Comparison of ENCODE assay signal across 8 cellular contexts in genomic region chr17:17723354-17724261, GRCh38. TPM values are rescaled to one million over a fixed set of nuclear protein-coding genes. Genes with fewer than 3 reads are reported as not detected.
DNase-seq lines count a peak whose midpoint lies in the region; ATAC-seq and TF ChIP-seq lines count a peak whose summit lies in the region.

No MANE protein-coding gene starts in this region.

- H3K4me1 ChIP-seq in GM23338 (ENCODE audit: insufficient read depth) (peaks cover 24% of the 10 kb centered on the region), thymus (ENCODE audit: control insufficient read depth, insufficient read depth, low read length) (peaks cover 15% of the 10 kb centered on the region)

- peak overlapping the region; percentile 87 for H2AFZ ChIP-seq in GM23338

- peak; percentile 20 for ATAC-seq in GM23338
- peak; percentile 3; the same call in 1 of the 2 replicates for ATAC-seq in WTC11
- peak; percentile 58 for ATAC-seq in effector memory CD8-positive, alpha-beta T cell (replicated peaks)
- ATAC-seq in HG03025 (IDR thresholded peaks at IDR 0.05; ENCODE audit: low FRiP score, unreplicated experiment): no peak
- ATAC-seq in GM19328 (IDR thresholded peaks at IDR 0.05; ENCODE audit: unreplicated experiment): no peak

- H3K9me3 ChIP-seq in thymus (ENCODE audit: control insufficient read depth): peaks cover 1% of the 10 kb centered on the region

- no peaks in the 10 kb centered on the region; the same call in 2 of the 3 replicates for H3K36me3 Mint-ChIP-seq in GM23338 (ENCODE audit: low read depth)
- no peaks in the 10 kb centered on the region for H3K36me3 Mint-ChIP-seq in WTC11
- H3K36me3 Mint-ChIP-seq in effector memory CD8-positive, alpha-beta T cell (ENCODE audit: insufficient read depth): peaks cover 10% of the 10 kb centered on the region

- no peaks in the 10 kb centered on the region for H3K79me2 ChIP-seq in GM23338 (replicated peaks; ENCODE audit: insufficient read depth)

- H3K9me2 ChIP-seq in GM23338 (ENCODE audit: insufficient read depth): no peaks in the 10 kb centered on the region

- TF ChIP-seq CTCF in GM23338 (conservative IDR thresholded peaks at IDR 0.05; ENCODE audit: low read depth in 2 of 2): no peak
- no peak for TF ChIP-seq CTCF in WTC11 (IDR thresholded peaks at IDR 0.05)

- DNase-seq in AG08396 (ENCODE audit: low spot score) (peak; percentile 86), GM23338 (ENCODE audit: low spot score) (peak; percentile 71), WTC11 (ENCODE audit: low spot score) (peak; percentile 57), midbrain (lab: John Stamatoyannopoulos, UW) (peak; percentile 41)
- no peak for DNase-seq in effector memory CD8-positive, alpha-beta T cell

- no peak overlapping the region for H3K27ac Mint-ChIP-seq in GM23338
- no peak overlapping the region for H3K27ac Mint-ChIP-seq in WTC11
- peak overlapping the region; percentile 55 to 77 for H3K27ac Mint-ChIP-seq in effector memory CD8-positive, alpha-beta T cell

- H3F3A ChIP-seq in GM23338 (replicated peaks; ENCODE audit: low read depth): no peaks in the 10 kb centered on the region; the same call in 1 of the 2 replicates

- H3K27me3 ChIP-seq in GM23338 (ENCODE audit: insufficient read depth) (peaks cover 100% of the 10 kb centered on the region), thymus (ENCODE audit: control insufficient read depth, insufficient read depth) (peaks cover 20% of the 10 kb centered on the region)

- H3K27ac ChIP-seq in GM23338 (ENCODE audit: low read depth) (no peak overlapping the region), thymus (ENCODE audit: low read depth) (no peak overlapping the region)

- POLR2A ChIA-PET in WTC11 (lab: Charles Lee): interaction anchor here (1.2 kb wide), 1 partner anchor 18 kb away, joined by 3 read pairs; no protein-coding TSS in a partner anchor

- H3K4me1 Mint-ChIP-seq in GM23338 (peaks cover 41% of the 10 kb centered on the region), WTC11 (peaks cover 43% of the 10 kb centered on the region)
- H3K4me1 Mint-ChIP-seq in effector memory CD8-positive, alpha-beta T cell (ENCODE audit: low read depth in 2 of 2): peaks cover 27 to 29% of the 10 kb centered on the region in 2 donors

- H4K20me1 ChIP-seq in GM23338 (replicated peaks; ENCODE audit: insufficient read depth): peaks cover 25% of the 10 kb centered on the region

- CTCF ChIA-PET in WTC11 (lab: Charles Lee): interaction anchor here (0.6 to 2.2 kb wide), 5 partner anchors 16 to 227 kb away, joined by 3 to 9 read pairs (median 5); partner anchors contain the start of gene RASD1

- WGBS in thymus: under 1% methylated on average over 103 of the region's 103 CpGs

- H3K36me3 ChIP-seq in GM23338 (ENCODE audit: insufficient read depth) (no peaks in the 10 kb centered on the region), thymus (ENCODE audit: control insufficient read depth, insufficient read depth) (peaks cover 3% of the 10 kb centered on the region)

- H3K27me3 Mint-ChIP-seq in GM23338 (ENCODE audit: insufficient read depth, low read depth, poor library complexity): peaks cover 98% of the 10 kb centered on the region
- H3K27me3 Mint-ChIP-seq in WTC11 (ENCODE audit: low read depth): peaks cover 98% of the 10 kb centered on the region
- peaks cover 13 to 42% of the 10 kb centered on the region in 2 donors for H3K27me3 Mint-ChIP-seq in effector memory CD8-positive, alpha-beta T cell

- H3K9me3 Mint-ChIP-seq in GM23338: no peaks in the 10 kb centered on the region
- no peaks in the 10 kb centered on the region for H3K9me3 Mint-ChIP-seq in WTC11
- no peaks in the 10 kb centered on the region for H3K9me3 Mint-ChIP-seq in effector memory CD8-positive, alpha-beta T cell

- H3K4me3 Mint-ChIP-seq in GM23338 (peak overlapping the region; percentile 85), WTC11 (peak overlapping the region; percentile 81)
- H3K4me3 Mint-ChIP-seq in effector memory CD8-positive, alpha-beta T cell: peak overlapping the region; percentile 91 to 92

- H3K4me3 ChIP-seq in GM23338 (peak overlapping the region; percentile 61), thymus (ENCODE audit: low read length) (peak overlapping the region; percentile 57)

- H3K4me2 ChIP-seq in GM23338: peak overlapping the region; percentile 94

TF ChIP-seq in GM23338, 12 proteins besides CTCF, POLR2A, EP300 and RAD21 (continues in another document):
- TF ChIP-seq ETS1 (IDR thresholded peaks at IDR 0.05) (no peak), POLR2AphosphoS5 (IDR thresholded peaks at IDR 0.05; ENCODE audit: low read depth) (no peak), JUNB (IDR thresholded peaks at IDR 0.05; ENCODE audit: unreplicated experiment) (no peak)

TF ChIP-seq in WTC11, 78 proteins besides CTCF, POLR2A, EP300 and RAD21:
- TF ChIP-seq ZSCAN18 (CRISPR knock-in tag; IDR thresholded peaks at IDR 0.05): no peak
- TF ChIP-seq ZNF671 (CRISPR knock-in tag; IDR thresholded peaks at IDR 0.05): no peak
- no peak for TF ChIP-seq SMAD4 (CRISPR knock-in tag; IDR thresholded peaks at IDR 0.05)
- TF ChIP-seq NFATC4 (CRISPR knock-in tag; IDR thresholded peaks at IDR 0.05): no peak
- TF ChIP-seq ZNF423 (CRISPR knock-in tag; IDR thresholded peaks at IDR 0.05): peak; percentile 47; the same call in 1 of the 2 replicates
- TF ChIP-seq FOXK1 (CRISPR knock-in tag; IDR thresholded peaks at IDR 0.05): no peak
- TF ChIP-seq, protein P1, sequence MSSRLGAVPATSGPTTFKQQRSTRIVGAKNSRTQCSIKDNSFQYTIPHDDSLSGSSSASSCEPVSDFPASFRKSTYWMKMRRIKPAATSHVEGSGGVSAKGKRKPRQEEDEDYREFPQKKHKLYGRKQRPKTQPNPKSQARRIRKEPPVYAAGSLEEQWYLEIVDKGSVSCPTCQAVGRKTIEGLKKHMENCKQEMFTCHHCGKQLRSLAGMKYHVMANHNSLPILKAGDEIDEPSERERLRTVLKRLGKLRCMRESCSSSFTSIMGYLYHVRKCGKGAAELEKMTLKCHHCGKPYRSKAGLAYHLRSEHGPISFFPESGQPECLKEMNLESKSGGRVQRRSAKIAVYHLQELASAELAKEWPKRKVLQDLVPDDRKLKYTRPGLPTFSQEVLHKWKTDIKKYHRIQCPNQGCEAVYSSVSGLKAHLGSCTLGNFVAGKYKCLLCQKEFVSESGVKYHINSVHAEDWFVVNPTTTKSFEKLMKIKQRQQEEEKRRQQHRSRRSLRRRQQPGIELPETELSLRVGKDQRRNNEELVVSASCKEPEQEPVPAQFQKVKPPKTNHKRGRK (CRISPR knock-in tag; IDR thresholded peaks at IDR 0.05; ENCODE audit: borderline replicate concordance): no peak
TF ChIP-seq in WTC11: peak in this region for 1.

RNA-seq across cellular contexts. Expression of gene RAI1, which starts 42.4 kb away (rescaled TPM):
- 0.87 and 2.1 TPM in 2 replicates for total RNA-seq in GM23338 (2014; rRNA removed; shearing (Covaris generic))
- polyA plus RNA-seq in GM23338 (2016; fragmentation: Nextera tagmentation; extraction: Ambion mirVana) (0.75 and 0.89 TPM in 2 replicates), thymus (10.9 TPM)
- 7.3 to 12.7 TPM (median 8.1 TPM) in 3 replicates for total RNA-seq in WTC11 (2021)

Comparison
In these comparisons a context has a peak if more than half of its experiments do, and no peak if none do; other contexts are left out.
1. DNase-seq: peak in AG08396 (single experiment), GM23338 (single experiment), WTC11 (single experiment) and midbrain (single experiment); none in effector memory CD8-positive, alpha-beta T cell (0 of 3).
2. ATAC-seq: peak in GM23338 (single experiment), WTC11 (single experiment) and effector memory CD8-positive, alpha-beta T cell (single experiment); none in HG03025 (single experiment) and GM19328 (single experiment).
3. H3K27ac Mint-ChIP-seq: peak in effector memory CD8-positive, alpha-beta T cell (2 of 2); none in GM23338 (single experiment) and WTC11 (single experiment).
4. Peak in every context shown above with its lines, with median percentiles within 50 percentile points of each other: H3K4me3 Mint-ChIP-seq.